Comparison of ENCODE assay signal across 9 cellular contexts in the genomic region with DNA sequence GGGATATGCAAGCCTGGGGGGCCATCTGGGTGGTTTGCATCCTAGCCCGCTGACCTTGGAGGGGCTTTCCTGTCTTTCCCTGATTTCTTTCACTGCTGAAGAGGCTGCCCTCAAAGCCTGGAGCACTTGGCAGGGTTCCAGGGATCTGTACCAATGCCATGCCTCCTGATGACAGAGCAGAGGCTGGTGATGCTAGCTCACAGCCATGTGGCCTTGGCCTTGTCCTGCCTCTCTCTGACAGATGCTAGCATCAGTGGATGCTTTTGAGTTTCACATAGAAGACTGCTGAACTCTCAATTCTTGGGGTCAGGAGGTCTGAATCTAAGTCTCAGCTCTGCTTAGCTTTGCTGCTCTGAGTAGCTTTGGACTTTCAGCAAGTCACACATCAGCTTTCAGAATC. TPM values are rescaled to one million over a fixed set of nuclear protein-coding genes. Genes with fewer than 3 reads are reported as not detected.
DNase-seq lines count a peak whose midpoint lies in the region; ATAC-seq and TF ChIP-seq lines count a peak whose summit lies in the region.
"Had no signal": no experiment of that assay in that cellular context is flagged by ENCODE, and none has a peak within 500 bp of the region (broad histone marks: within the 10 kb centered on the region; RNA-seq: fewer than 3 reads in every experiment).

No MANE protein-coding gene starts in this region.

- DNase-seq in activated naive CD4-positive, alpha-beta T cell treated with Interleukin-2 at 50 U/mL for 16 hours = peak; percentile 10
- DNase-seq in activated naive CD4-positive, alpha-beta T cell treated with anti-CD3 and anti-CD28 coated beads, Interleukin-2, amount 50 U/mL, for 72 hours (ENCODE audit: low spot score in 2 of 2) = no peak
- DNase-seq in T-cell = peak in 5 of 34 experiments; percentile 4 to 12 (median 7)
- DNase-seq in naive B cell = no peak
- no peak for DNase-seq in stimulated activated CD4-positive, alpha-beta T cell treated with anti-CD3 and anti-CD28 coated beads, Interleukin-4, amount 100 ng/mL, for 4 hours
- DNase-seq in epidermal melanocyte (ENCODE audit: insufficient read length, low spot score) = no peak
- DNase-seq in hepatocyte (ENCODE audit: low spot score) = no peak

- no peaks in the 10 kb centered on the region for H3K79me2 ChIP-seq in hepatocyte

- H3K4me1 ChIP-seq in hepatocyte (ENCODE audit: insufficient read depth) = peaks cover 11% of the 10 kb centered on the region

- H3K4me2 ChIP-seq in hepatocyte = no peak overlapping the region

- H3K4me3 Mint-ChIP-seq in T-cell (peak overlapping the region; percentile 74 to 82 (median 80)), naive B cell (peak overlapping the region in 5 of 8 donors; percentile 71 to 93 (median 91))

- no peaks in the 10 kb centered on the region for H3K9me2 ChIP-seq in hepatocyte (replicated peaks; ENCODE audit: insufficient read depth)

- CTCF ChIA-PET in T-cell (lab: Charles Lee) = interaction anchor here (0.6 to 1.7 kb wide), 9 partner anchors 7 to 326 kb away, joined by 3 to 7 read pairs (median 4); no protein-coding TSS in a partner anchor

- H3K4me1 Mint-ChIP-seq in T-cell (peaks cover 31 to 41% (median 36%) of the 10 kb centered on the region in 3 donors), naive B cell (peaks cover 9 to 32% (median 24%) of the 10 kb centered on the region in 3 donors)

- H3K27ac ChIP-seq in hepatocyte = no peak overlapping the region

- no peak overlapping the region for H3K27ac Mint-ChIP-seq in activated naive CD4-positive, alpha-beta T cell treated with anti-CD3 and anti-CD28 coated beads, Interleukin-2, amount 50 U/mL, for 72 hours
- H3K27ac Mint-ChIP-seq in T-cell = peak overlapping the region; percentile 80 to 96
- peak overlapping the region in 3 of 6 donors; percentile 67 to 96 (median 94) for H3K27ac Mint-ChIP-seq in naive B cell

- ATAC-seq in activated naive CD4-positive, alpha-beta T cell treated with anti-CD3 and anti-CD28 coated beads, Interleukin-2, amount 50 U/mL, for 72 hours = no peak
- ATAC-seq in HG03066 (IDR thresholded peaks at IDR 0.05; ENCODE audit: low read depth, unreplicated experiment) (peak; percentile 56), T-cell (replicated peaks in 1 of 4) (peak in 2 of 4 experiments; percentile 7 to 8), naive B cell (ENCODE audit: low read depth in 2 of 2) (peak; percentile 20 to 22)

- no peak overlapping the region for H3K4me3 ChIP-seq in hepatocyte

- no peaks in the 10 kb centered on the region for H4K20me1 ChIP-seq in hepatocyte (ENCODE audit: insufficient read depth, poor library complexity, severe bottlenecking)

- H3K9me3 Mint-ChIP-seq in activated naive CD4-positive, alpha-beta T cell treated with anti-CD3 and anti-CD28 coated beads, Interleukin-2, amount 50 U/mL, for 72 hours = peaks cover 0 to 5% of the 10 kb centered on the region in 2 donors
- no peaks in the 10 kb centered on the region for H3K9me3 Mint-ChIP-seq in T-cell
- H3K9me3 Mint-ChIP-seq in naive B cell = no peaks in the 10 kb centered on the region
- H3K9me3 Mint-ChIP-seq: stimulated activated naive CD8-positive, alpha-beta T cell treated with anti-CD3 and anti-CD28 coated beads, Interleukin-15, Interleukin-2, amounts not matched to agents 100 ng/mL and 50 ng/mL, for 24 hours had no signal

- no peak for TF ChIP-seq CTCF in hepatocyte (IDR thresholded peaks at IDR 0.05; ENCODE audit: poor library complexity)

- no peaks in the 10 kb centered on the region for H3K27me3 Mint-ChIP-seq in T-cell
- no peaks in the 10 kb centered on the region for H3K27me3 Mint-ChIP-seq in naive B cell
- H3K27me3 Mint-ChIP-seq: stimulated activated naive CD8-positive, alpha-beta T cell treated with anti-CD3 and anti-CD28 coated beads, Interleukin-15, Interleukin-2, amounts not matched to agents 100 ng/mL and 50 ng/mL, for 24 hours had no signal

- H3K27me3 ChIP-seq in hepatocyte = no peaks in the 10 kb centered on the region

- no peaks in the 10 kb centered on the region for H3K9me3 ChIP-seq in hepatocyte (ENCODE audit: low read depth)

- 73% methylated on average over 1 of the region's 1 CpG for WGBS in hepatocyte (ENCODE audit: low lambda C conversion rate, missing lambda C conversion rate)

- no peak overlapping the region for H2AFZ ChIP-seq in hepatocyte

- peaks cover 7 to 8% of the 10 kb centered on the region in 2 donors for H3K36me3 Mint-ChIP-seq in activated naive CD4-positive, alpha-beta T cell treated with anti-CD3 and anti-CD28 coated beads, Interleukin-2, amount 50 U/mL, for 72 hours
- no peaks in the 10 kb centered on the region for H3K36me3 Mint-ChIP-seq in T-cell
- H3K36me3 Mint-ChIP-seq in naive B cell = no peaks in the 10 kb centered on the region

- POLR2A ChIA-PET in T-cell (lab: Charles Lee) = interaction anchor here (0.6 to 1.2 kb wide), 3 partner anchors 12 to 57 kb away, joined by 3 to 6 read pairs (median 5); no protein-coding TSS in a partner anchor

- H3K36me3 ChIP-seq in hepatocyte (replicated peaks; ENCODE audit: insufficient read depth, low read depth) = no peaks in the 10 kb centered on the region

RNA-seq across cellular contexts. Expression of gene RREB1, which starts 21.9 kb away (rescaled TPM):
- 10 to 100 TPM; 15.0 to 22.4 TPM for total RNA-seq in activated naive CD4-positive, alpha-beta T cell treated with anti-CD3 and anti-CD28 coated beads, Interleukin-2, amount 50 U/mL, for 72 hours
- total RNA-seq in T-cell = 10 to 100 TPM; 38.1 to 50.1 (median 39.6) TPM
- polyA plus RNA-seq in naive B cell (ENCODE audit: low read depth in 6 of 6) = 1 to 10 TPM; 1.5 to 9.9 (median 5.2) TPM
- 23.6 and 28.7 TPM in 2 replicates for total RNA-seq in hepatocyte
- polyA plus RNA-seq in hepatocyte = 15.2 and 19.7 TPM in 2 replicates

Comparison
In these comparisons a context has a peak if more than half of its experiments do, and no peak if none do; other contexts are left out.
1. ATAC-seq: peak in HG03066 (single experiment) and naive B cell (2 of 2); none in activated naive CD4-positive, alpha-beta T cell treated with anti-CD3 and anti-CD28 coated beads, Interleukin-2, amount 50 U/mL, for 72 hours (0 of 2).
2. H3K27ac Mint-ChIP-seq: peak in T-cell (2 of 2); none in activated naive CD4-positive, alpha-beta T cell treated with anti-CD3 and anti-CD28 coated beads, Interleukin-2, amount 50 U/mL, for 72 hours (0 of 2).